ENCODE assay signal across 34 cellular contexts in the genomic region with DNA sequence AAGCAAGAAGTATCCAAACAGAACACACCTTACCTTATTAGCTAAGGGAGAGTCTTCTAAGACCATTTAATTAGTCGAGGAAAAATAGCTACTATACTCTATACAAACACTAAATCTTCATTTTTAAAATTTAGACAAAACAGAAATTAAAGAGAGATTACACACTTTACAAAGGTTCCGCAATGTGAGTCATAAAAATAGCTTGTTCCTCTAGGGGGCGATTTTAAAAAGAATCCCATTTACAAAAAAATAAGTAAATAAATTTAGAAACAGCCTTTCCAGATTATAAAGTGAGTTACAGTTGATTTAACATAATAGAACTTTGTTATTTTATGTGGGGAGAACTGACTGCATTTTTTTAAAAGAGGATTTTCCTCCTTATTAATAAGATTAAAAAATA.
A peak's percentile ranks its signal among the peaks of the same experiment; 100 is the strongest.
DNase-seq lines count a peak whose midpoint lies in the region; ATAC-seq, FAIRE-seq and TF ChIP-seq lines count a peak whose summit lies in the region.
"Had no signal": no experiment of that assay in that cellular context is flagged by ENCODE, and none has a peak within 500 bp of the region (broad histone marks: within the 10 kb centered on the region; RNA-seq: fewer than 3 reads in every experiment).

No MANE protein-coding gene starts in this region.

- H2BK120ac ChIP-seq in H9 (ENCODE audit: low read depth, low read length, poor library complexity, severe bottlenecking), result no peak overlapping the region

- no peaks in the 10 kb centered on the region for H3K27me3 ChIP-seq in H9 (ENCODE audit: insufficient read depth, low read length)
- H3K27me3 ChIP-seq in RWPE2 (ENCODE audit: insufficient read depth, poor library complexity, severe bottlenecking), result no peaks in the 10 kb centered on the region
- no peaks in the 10 kb centered on the region for H3K27me3 ChIP-seq in left lung
- H3K27me3 ChIP-seq: BLaER1 treated with 17β-estradiol and CSF1 and Interleukin-3, amounts not matched to agents 10 nM and 100 nM; ovary; tibial artery had no signal

- no peak overlapping the region for H3K4me3 ChIP-seq in RWPE2 (ENCODE audit: severe bottlenecking)
- no peak overlapping the region for H3K4me3 ChIP-seq in fibroblast of the aortic adventitia (ENCODE audit: low read depth, low read length)
- no peak overlapping the region for H3K4me3 ChIP-seq in left lung
- H3K4me3 ChIP-seq: BLaER1 treated with 17β-estradiol and CSF1 and Interleukin-3, amounts not matched to agents 10 nM and 100 nM; coronary artery; ovary; SK-N-MC; skin epidermis; tibial artery had no signal

- no peak overlapping the region for H3K4me2 ChIP-seq in H9 (ENCODE audit: insufficient read depth, insufficient read length, low read length)
- H3K4me2 ChIP-seq: BLaER1 treated with 17β-estradiol and CSF1 and Interleukin-3, amounts not matched to agents 10 nM and 100 nM had no signal

- TF ChIP-seq CTCF in H9 (conservative IDR thresholded peaks at IDR 0.05) (peak; percentile 51), RWPE2 (IDR thresholded peaks at IDR 0.05; ENCODE audit: poor library complexity, severe bottlenecking) (peak; percentile 34), fibroblast of the aortic adventitia (IDR thresholded peaks at IDR 0.05; ENCODE audit: insufficient read depth, low read length) (no peak), left lung (IDR thresholded peaks at IDR 0.05) (no peak)

- no peak overlapping the region for H3K56ac ChIP-seq in H9 (ENCODE audit: insufficient read length, low read depth, low read length)

- peak overlapping the region in 1 of 3 experiments; percentile 21; a peak in 1 of 7 replicates for H3K27ac Mint-ChIP-seq in H9
- H3K27ac Mint-ChIP-seq: activated CD4-positive, alpha-beta memory T cell treated with anti-CD3 and anti-CD28 coated beads for 36 hours; activated naive CD4-positive, alpha-beta T cell treated with anti-CD3 and anti-CD28 coated beads, Interleukin-2, amount 50 U/mL, for 24 hours; activated T-helper 2 cell treated with anti-CD3 and anti-CD28 coated beads, Interferon-gamma antibody, Interleukin-2, Interleukin-4, amounts not matched to agents 10 μg/mL and 5 μg/mL and 100 μg/mL, durations not matched to agents 14 hours and 24 hours and 36 hours; mesothelial cell of epicardium; naive thymus-derived CD8-positive, alpha-beta T cell; stimulated activated naive CD8-positive, alpha-beta T cell treated with anti-CD3 and anti-CD28 coated beads, Interleukin-15, amount 100 ng/mL, for 72 hours had no signal

- no peaks in the 10 kb centered on the region for H3K23me2 ChIP-seq in H9 (ENCODE audit: insufficient read length, low read depth, low read length, poor library complexity, severe bottlenecking)

- no CpG with 5 or more reads among the region's 3 CpGs for WGBS in H9 (ENCODE audit: extremely low coverage, insufficient read length, low lambda C conversion rate)

- no peaks in the 10 kb centered on the region for H3K27me3 Mint-ChIP-seq in H9 (ENCODE audit: low read depth)
- H3K27me3 Mint-ChIP-seq: activated CD4-positive, alpha-beta memory T cell treated with anti-CD3 and anti-CD28 coated beads for 36 hours; activated naive CD4-positive, alpha-beta T cell treated with anti-CD3 and anti-CD28 coated beads, Interleukin-2, amount 50 U/mL, for 24 hours; stimulated activated naive CD8-positive, alpha-beta T cell treated with anti-CD3 and anti-CD28 coated beads, Interleukin-15, amount 100 ng/mL, for 72 hours had no signal

- no peak overlapping the region for H3K18ac ChIP-seq in H9 (ENCODE audit: insufficient read length, low read depth, low read length)

- no peak overlapping the region for H2BK20ac ChIP-seq in H9 (ENCODE audit: low read depth, low read length, poor library complexity, severe bottlenecking)

- DNase-seq in H9 (no peak), RWPE2 (ENCODE audit: low spot score) (no peak), fibroblast of the aortic adventitia (ENCODE audit: low read depth) (peak; percentile 5), left lung (no peak), NCI-H2227 (lab: John Stamatoyannopoulos, UW; ENCODE audit: unreplicated experiment) (no peak)
- DNase-seq: ACHN; activated CD4-positive, alpha-beta memory T cell treated with anti-CD3 and anti-CD28 coated beads for 36 hours; activated CD8-positive, alpha-beta memory T cell treated with anti-CD3 and anti-CD28 coated beads, Interleukin-2, amount 50 U/mL, for 48 hours; anterior cingulate cortex; COR-L47; DMS79; effector memory CD4-positive, alpha-beta T cell; naive thymus-derived CD8-positive, alpha-beta T cell; NCI-H1105 treated with DMSO at 0.1 percent for 48 hours; NCI-H1930; NCI-H526; ovary; retina; RPMI8226; stimulated activated naive CD8-positive, alpha-beta T cell treated with anti-CD3 and anti-CD28 coated beads, Interleukin-15, amount 100 ng/mL, for 72 hours; tibial artery had no signal

- no peaks in the 10 kb centered on the region for H3K9me3 Mint-ChIP-seq in H9
- H3K9me3 Mint-ChIP-seq: activated CD4-positive, alpha-beta memory T cell treated with anti-CD3 and anti-CD28 coated beads for 36 hours had no signal

- intact Hi-C loops in left lung (cut with DNase I), result no loop called here

- ATAC-seq in RWPE2 (ENCODE audit: low read depth), result no peak
- no peak for ATAC-seq in HG03520 (IDR thresholded peaks at IDR 0.05; ENCODE audit: unreplicated experiment)
- no peak for ATAC-seq in GM19395 (IDR thresholded peaks at IDR 0.05; ENCODE audit: unreplicated experiment)
- no peak for ATAC-seq in left lung
- ATAC-seq: naive thymus-derived CD8-positive, alpha-beta T cell; stimulated activated naive CD8-positive, alpha-beta T cell treated with anti-CD3 and anti-CD28 coated beads, Interleukin-15, amount 100 ng/mL, for 72 hours had no signal

- H2BK5ac ChIP-seq in H9 (ENCODE audit: insufficient read length, low read length), result no peak overlapping the region

- no peaks in the 10 kb centered on the region for H3K9me3 ChIP-seq in H9 (ENCODE audit: control insufficient read depth, low read depth, low read length)
- no peaks in the 10 kb centered on the region for H3K9me3 ChIP-seq in RWPE2 (ENCODE audit: severe bottlenecking)
- H3K9me3 ChIP-seq in left lung, result no peaks in the 10 kb centered on the region
- H3K9me3 ChIP-seq: BLaER1 treated with 17β-estradiol and CSF1 and Interleukin-3, amounts not matched to agents 10 nM and 100 nM; ovary; tibial artery had no signal

- no peak overlapping the region for H4K91ac ChIP-seq in H9 (ENCODE audit: insufficient read length, low read depth, low read length)

- H2AFZ ChIP-seq in H9 (ENCODE audit: low read length), result no peak overlapping the region

- H3K23ac ChIP-seq in H9 (ENCODE audit: insufficient read length, low read depth, low read length), result no peak overlapping the region

- H3K4me1 ChIP-seq in H9 (ENCODE audit: insufficient read depth, low read length), result no peaks in the 10 kb centered on the region; the same call in 1 of the 2 replicates
- no peaks in the 10 kb centered on the region for H3K4me1 ChIP-seq in RWPE2 (ENCODE audit: insufficient read depth, poor library complexity, severe bottlenecking)
- H3K4me1 ChIP-seq in left lung, result no peaks in the 10 kb centered on the region
- H3K4me1 ChIP-seq: BLaER1 treated with 17β-estradiol and CSF1 and Interleukin-3, amounts not matched to agents 10 nM and 100 nM had no signal

- H2BK15ac ChIP-seq in H9 (ENCODE audit: low read depth, low read length), result no peak overlapping the region

- no peak overlapping the region for H2BK12ac ChIP-seq in H9 (ENCODE audit: insufficient read length, low read depth, low read length)

- H3K14ac ChIP-seq in H9 (ENCODE audit: insufficient read depth, low read length), result no peak overlapping the region

- no peaks in the 10 kb centered on the region for H4K20me1 ChIP-seq in H9 (ENCODE audit: control insufficient read depth, insufficient read depth, insufficient read length)
- H4K20me1 ChIP-seq: BLaER1 treated with 17β-estradiol and CSF1 and Interleukin-3, amounts not matched to agents 10 nM and 100 nM had no signal

- H4K5ac ChIP-seq in H9 (ENCODE audit: insufficient read length, low read depth, low read length), result no peak overlapping the region

- H4K8ac ChIP-seq in H9 (replicated peaks; ENCODE audit: insufficient read length, low read depth, low read length), result no peak overlapping the region

- H3K36me3 Mint-ChIP-seq in H9 (ENCODE audit: insufficient read depth in 1 of 3, low read depth in 3 of 3), result no peaks in the 10 kb centered on the region
- H3K36me3 Mint-ChIP-seq: activated CD4-positive, alpha-beta memory T cell treated with anti-CD3 and anti-CD28 coated beads for 36 hours; activated naive CD4-positive, alpha-beta T cell treated with anti-CD3 and anti-CD28 coated beads, Interleukin-2, amount 50 U/mL, for 24 hours; mesothelial cell of epicardium; naive thymus-derived CD8-positive, alpha-beta T cell had no signal

- no peaks in the 10 kb centered on the region for H3K79me1 ChIP-seq in H9 (ENCODE audit: insufficient read depth, low read depth, low read length, poor library complexity, severe bottlenecking)

- no peaks in the 10 kb centered on the region for H3K36me3 ChIP-seq in RWPE2 (ENCODE audit: low read depth)
- no peaks in the 10 kb centered on the region for H3K36me3 ChIP-seq in left lung
- H3K36me3 ChIP-seq: BLaER1 treated with 17β-estradiol and CSF1 and Interleukin-3, amounts not matched to agents 10 nM and 100 nM; ovary; tibial artery had no signal

- peaks cover 0 to 10% of the 10 kb centered on the region in 2 experiments; a peak in 2 of 4 replicates for H3K4me1 Mint-ChIP-seq in H9
- H3K4me1 Mint-ChIP-seq: activated naive CD4-positive, alpha-beta T cell treated with anti-CD3 and anti-CD28 coated beads, Interleukin-2, amount 50 U/mL, for 24 hours; mesothelial cell of epicardium; naive thymus-derived CD8-positive, alpha-beta T cell; stimulated activated naive CD8-positive, alpha-beta T cell treated with anti-CD3 and anti-CD28 coated beads, Interleukin-15, amount 100 ng/mL, for 72 hours had no signal

- no peak overlapping the region for H3T11ph ChIP-seq in H9 (ENCODE audit: low read length)

- no peaks in the 10 kb centered on the region for H3K79me2 ChIP-seq in H9 (ENCODE audit: insufficient read depth, low read length)

- no peak overlapping the region for H3K4ac ChIP-seq in H9 (ENCODE audit: low read depth, low read length)

- no peak overlapping the region for H3K9ac ChIP-seq in H9 (ENCODE audit: extremely low read depth, insufficient read length, low read length)
- H3K9ac ChIP-seq: BLaER1 treated with 17β-estradiol and CSF1 and Interleukin-3, amounts not matched to agents 10 nM and 100 nM had no signal

- FAIRE-seq in A204.1 (lab: Jason Lieb, UNC), result peak; percentile 19
- FAIRE-seq: bronchial epithelial cell, keratinocyte, TTC549 had no signal

- H3K4me3 Mint-ChIP-seq in H9, result no peak overlapping the region
- H3K4me3 Mint-ChIP-seq: activated CD4-positive, alpha-beta memory T cell treated with anti-CD3 and anti-CD28 coated beads for 36 hours; activated naive CD4-positive, alpha-beta T cell treated with anti-CD3 and anti-CD28 coated beads, Interleukin-2, amount 50 U/mL, for 24 hours; mesothelial cell of epicardium; naive thymus-derived CD8-positive, alpha-beta T cell; stimulated activated naive CD8-positive, alpha-beta T cell treated with anti-CD3 and anti-CD28 coated beads, Interleukin-15, amount 100 ng/mL, for 72 hours had no signal

- no peak overlapping the region for H3K27ac ChIP-seq in H9 (ENCODE audit: insufficient read length, low read depth, low read length)
- no peak overlapping the region for H3K27ac ChIP-seq in RWPE2 (ENCODE audit: poor library complexity, severe bottlenecking)
- H3K27ac ChIP-seq in left lung, result no peak overlapping the region
- H3K27ac ChIP-seq: BLaER1 treated with 17β-estradiol and CSF1 and Interleukin-3, amounts not matched to agents 10 nM and 100 nM; coronary artery; ovary; SK-N-MC; skin epidermis; tibial artery had no signal

- no peak overlapping the region for H2AK5ac ChIP-seq in H9 (ENCODE audit: insufficient read length, low read length)

Comparison
In these comparisons a context has a peak if more than half of its experiments do, and no peak if none do; other contexts are left out.
1. CTCF ChIP-seq: peak in H9 (single experiment) and RWPE2 (single experiment); none in fibroblast of the aortic adventitia (single experiment) and left lung (0 of 2).